Comparison of ENCODE assay signal across 18 cellular contexts in the genomic region with DNA sequence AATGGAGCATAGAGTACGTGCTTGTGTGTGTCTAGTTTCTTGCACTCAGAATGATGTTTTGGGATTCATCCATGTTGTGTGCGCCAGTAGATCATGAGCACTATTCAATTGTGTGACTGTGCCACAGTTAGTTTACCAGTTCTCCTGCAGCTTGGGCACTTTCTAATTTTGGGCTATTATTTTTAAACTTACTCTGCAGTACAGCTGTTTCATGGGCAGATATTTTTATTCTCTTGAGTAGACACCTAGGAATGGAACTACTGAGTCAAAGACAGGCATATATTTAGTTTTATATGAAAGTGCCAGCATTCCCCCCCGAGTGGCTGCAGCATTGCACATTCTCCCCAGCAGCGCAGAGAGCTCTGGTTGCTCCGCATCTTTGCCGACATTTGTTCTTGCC.
"Had no signal": no experiment of that assay in that cellular context is flagged by ENCODE, and none has a peak within 500 bp of the region (broad histone marks: within the 10 kb centered on the region; RNA-seq: fewer than 3 reads in every experiment).

No MANE protein-coding gene starts in this region.

- H3K36me3 ChIP-seq: breast epithelium, gastroesophageal sphincter, heart right ventricle, upper lobe of right lung had no signal

- H3K27ac ChIP-seq: heart right ventricle had no signal

- H3K27ac Mint-ChIP-seq: activated B cell treated with CpG ODN at 0.5 μM for 24 hours; activated CD4-positive, alpha-beta T cell treated with anti-CD3 and anti-CD28 coated beads, Interleukin-2, amount 10 ng/mL, durations not matched to agents 24 days and 14 days; activated CD8-positive, alpha-beta T cell treated with anti-CD3 and anti-CD28 coated beads, Interleukin-2, amount 10 ng/mL, durations not matched to agents 7 days and 5 days; activated T-cell treated with anti-CD3 and anti-CD28 coated beads, Interleukin-2, amount 50 U/mL, for 72 hours; natural killer cell treated with Interleukin-12 subunit alpha and Interleukin-12 subunit beta and Interleukin-15 and Interleukin-18, amount 100 ng/mL, for 72 hours; progenitor cell of endocrine pancreas; stimulated activated naive CD8-positive, alpha-beta T cell treated with anti-CD3 and anti-CD28 coated beads, Interleukin-15, Interleukin-2, amounts not matched to agents 100 ng/mL and 50 ng/mL, for 24 hours had no signal

- H3K9me3 Mint-ChIP-seq: activated B cell treated with CpG ODN at 0.5 μM for 24 hours; stimulated activated naive CD8-positive, alpha-beta T cell treated with anti-CD3 and anti-CD28 coated beads, Interleukin-15, Interleukin-2, amounts not matched to agents 100 ng/mL and 50 ng/mL, for 24 hours had no signal

- ATAC-seq: activated CD8-positive, alpha-beta T cell treated with anti-CD3 and anti-CD28 coated beads, Interleukin-2, amount 10 ng/mL, durations not matched to agents 7 days and 5 days; activated T-cell treated with anti-CD3 and anti-CD28 coated beads, Interleukin-2, amount 50 U/mL, for 72 hours; gastroesophageal sphincter; heart right ventricle; left colon; natural killer cell treated with Interleukin-12 subunit alpha and Interleukin-12 subunit beta and Interleukin-15 and Interleukin-18, amount 100 ng/mL, for 72 hours; right cardiac atrium; upper lobe of right lung had no signal

- DNase-seq: activated B cell treated with CpG ODN at 0.5 μM for 24 hours; activated CD4-positive, alpha-beta T cell treated with anti-CD3 and anti-CD28 coated beads, Interleukin-2, amount 10 ng/mL, durations not matched to agents 24 days and 14 days; activated CD8-positive, alpha-beta memory T cell treated with anti-CD3 and anti-CD28 coated beads, Interleukin-2, amount 50 U/mL, for 48 hours; activated CD8-positive, alpha-beta T cell treated with anti-CD3 and anti-CD28 coated beads, Interleukin-2, amount 10 ng/mL, durations not matched to agents 7 days and 5 days; activated T-cell treated with anti-CD3 and anti-CD28 coated beads, Interleukin-2, amount 50 U/mL, for 72 hours; dermis blood vessel endothelial cell; erythroblast; heart right ventricle; left colon; occipital lobe; right cardiac atrium; spleen; upper lobe of right lung had no signal

- H3K27me3 ChIP-seq: breast epithelium, gastroesophageal sphincter, heart right ventricle, upper lobe of right lung had no signal

- H3K36me3 Mint-ChIP-seq: natural killer cell treated with Interleukin-12 subunit alpha and Interleukin-12 subunit beta and Interleukin-15 and Interleukin-18, amount 100 ng/mL, for 72 hours had no signal

- H3K4me3 ChIP-seq: breast epithelium, gastroesophageal sphincter, heart right ventricle, spleen, upper lobe of right lung had no signal

- H3K4me1 Mint-ChIP-seq: activated B cell treated with CpG ODN at 0.5 μM for 24 hours had no signal

- H3K4me3 Mint-ChIP-seq: activated B cell treated with CpG ODN at 0.5 μM for 24 hours; activated CD4-positive, alpha-beta T cell treated with anti-CD3 and anti-CD28 coated beads, Interleukin-2, amount 10 ng/mL, durations not matched to agents 24 days and 14 days; activated CD8-positive, alpha-beta T cell treated with anti-CD3 and anti-CD28 coated beads, Interleukin-2, amount 10 ng/mL, durations not matched to agents 7 days and 5 days; activated T-cell treated with anti-CD3 and anti-CD28 coated beads, Interleukin-2, amount 50 U/mL, for 72 hours; natural killer cell treated with Interleukin-12 subunit alpha and Interleukin-12 subunit beta and Interleukin-15 and Interleukin-18, amount 100 ng/mL, for 72 hours; stimulated activated naive CD8-positive, alpha-beta T cell treated with anti-CD3 and anti-CD28 coated beads, Interleukin-15, Interleukin-2, amounts not matched to agents 100 ng/mL and 50 ng/mL, for 24 hours had no signal

- H3K9me3 ChIP-seq: breast epithelium, gastroesophageal sphincter, spleen, upper lobe of right lung had no signal
